9 cellular contexts compared by ENCODE assay signal in the genomic region with DNA sequence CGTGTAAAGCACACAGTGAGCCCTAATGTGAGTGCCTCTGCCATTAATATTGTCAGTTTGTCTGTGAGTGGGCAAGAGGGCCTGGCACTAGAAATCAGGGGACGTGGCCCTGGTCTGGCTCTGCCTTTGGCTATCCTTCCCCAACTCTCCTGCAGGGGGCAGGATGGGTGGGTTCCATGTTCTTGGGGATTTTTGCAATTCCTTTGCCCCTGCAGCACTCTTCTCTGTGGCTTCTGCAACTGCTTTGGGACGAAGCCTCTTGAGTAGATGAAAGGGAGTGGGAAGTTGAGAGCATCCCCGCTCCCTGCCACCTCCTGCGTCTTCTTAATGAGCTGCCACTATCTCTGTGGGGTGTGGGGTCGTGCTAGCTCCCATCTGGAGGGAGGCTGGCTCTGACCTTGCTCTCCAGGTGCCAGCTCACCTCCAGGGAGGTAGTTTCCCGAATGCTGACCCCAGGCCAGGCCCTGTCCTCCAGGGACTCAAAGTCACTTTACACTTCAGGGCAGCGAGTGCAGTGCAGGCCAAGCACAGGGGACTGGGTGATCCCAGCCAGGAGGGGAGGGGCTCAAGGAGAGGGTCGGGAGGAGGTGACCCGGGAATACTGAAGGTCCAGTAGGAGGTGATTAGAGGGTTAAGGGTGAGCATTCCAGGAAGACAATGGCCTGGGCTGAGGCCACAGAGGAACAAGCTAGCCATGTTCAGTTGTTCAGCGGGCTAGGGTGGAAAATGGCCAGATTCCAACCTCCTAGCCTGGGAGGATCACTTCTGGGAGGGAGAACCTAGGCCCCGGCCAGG.
DNase-seq lines count a peak whose midpoint lies in the region; ATAC-seq and TF ChIP-seq lines count a peak whose summit lies in the region.
"Had no signal": no experiment of that assay in that cellular context is flagged by ENCODE, and none has a peak within 500 bp of the region (broad histone marks: within the 10 kb centered on the region; RNA-seq: fewer than 3 reads in every experiment).

No MANE protein-coding gene starts in this region.

- TF ChIP-seq CTCF in OCI-LY1 (IDR thresholded peaks at IDR 0.05; ENCODE audit: low read length), result peak; percentile 50; the same call in 1 of the 2 replicates
- TF ChIP-seq CTCF in fibroblast of mammary gland (conservative IDR thresholded peaks at IDR 0.05; ENCODE audit: control insufficient read depth, insufficient read depth, low read depth, low read length), result peak; percentile 35
- no peak for TF ChIP-seq CTCF in RWPE1 (conservative IDR thresholded peaks at IDR 0.05; ENCODE audit: low read depth)

- no peaks in the 10 kb centered on the region for H3K36me3 ChIP-seq in OCI-LY1 (ENCODE audit: insufficient read depth, low read length)

- no peak overlapping the region for H3K9ac ChIP-seq in OCI-LY1 (ENCODE audit: low read length)

- H3K4me3 ChIP-seq in OCI-LY1 (ENCODE audit: low read depth, low read length, poor library complexity, severe bottlenecking) (no peak overlapping the region), fibroblast of mammary gland (ENCODE audit: control insufficient read depth, low read depth, low read length) (no peak overlapping the region)

- no peaks in the 10 kb centered on the region for H3K27me3 ChIP-seq in OCI-LY1 (ENCODE audit: insufficient read depth, low read length)

- H3K27ac ChIP-seq in OCI-LY1 (ENCODE audit: low read depth, low read length, poor library complexity, severe bottlenecking) (no peak overlapping the region), RWPE1 (no peak overlapping the region)

- H2AFZ ChIP-seq in OCI-LY1 (ENCODE audit: low read length), result no peak overlapping the region

- CTCF ChIA-PET in RWPE1 (lab: Yijun Ruan, JAX), result no interaction called here

- peak; percentile 2 to 5 for DNase-seq in stimulated activated CD4-positive, alpha-beta T cell treated with anti-CD3 and anti-CD28 coated beads, Interleukin-4, amount 100 ng/mL, for 48 hours (ENCODE audit: low read depth in 2 of 2)
- no peak for DNase-seq in stimulated activated CD4-positive, alpha-beta T cell treated with anti-CD3 and anti-CD28 coated beads, Interleukin-4, amount 100 ng/mL, for 4 hours
- DNase-seq in fibroblast of mammary gland (ENCODE audit: low read depth), result no peak
- no peak for DNase-seq in C1 segment of cervical spinal cord (lab: John Stamatoyannopoulos, UW)
- no peak for DNase-seq in HPDE6-E6E7 (ENCODE audit: extremely low spot score)
- no peak for DNase-seq in RWPE1 (ENCODE audit: low spot score)
- DNase-seq: NCI-H1417 had no signal

- no peaks in the 10 kb centered on the region for H3K79me2 ChIP-seq in OCI-LY1 (ENCODE audit: insufficient read depth, low read length)

- no peaks in the 10 kb centered on the region for H3F3A ChIP-seq in OCI-LY1 (ENCODE audit: insufficient read depth, low read length)

- no peak for ATAC-seq in GM21360 (IDR thresholded peaks at IDR 0.05; ENCODE audit: unreplicated experiment)

- POLR2A ChIA-PET in RWPE1 (lab: Yijun Ruan, JAX; ENCODE audit: low non-redundant PET), result no interaction called here

- H3K4me2 ChIP-seq in OCI-LY1 (ENCODE audit: low read length), result no peak overlapping the region

- no peaks in the 10 kb centered on the region for H3K9me2 ChIP-seq in OCI-LY1 (ENCODE audit: low read depth, low read length)

- no peaks in the 10 kb centered on the region for H4K20me1 ChIP-seq in OCI-LY1 (ENCODE audit: insufficient read depth, low read length)

- H3K9me3 ChIP-seq in OCI-LY1 (ENCODE audit: low read length), result no peaks in the 10 kb centered on the region

- H3K4me1 ChIP-seq in OCI-LY1 (ENCODE audit: insufficient read depth, low read length, severe bottlenecking), result no peaks in the 10 kb centered on the region

Comparison
In these comparisons a context has a peak if more than half of its experiments do, and no peak if none do; other contexts are left out.
1. DNase-seq: peak in stimulated activated CD4-positive, alpha-beta T cell treated with anti-CD3 and anti-CD28 coated beads, Interleukin-4, amount 100 ng/mL, for 48 hours (2 of 2); none in stimulated activated CD4-positive, alpha-beta T cell treated with anti-CD3 and anti-CD28 coated beads, Interleukin-4, amount 100 ng/mL, for 4 hours (0 of 2), fibroblast of mammary gland (single experiment), C1 segment of cervical spinal cord (0 of 14), HPDE6-E6E7 (single experiment) and RWPE1 (single experiment).